23 cellular contexts compared by ENCODE assay signal in the genomic region with DNA sequence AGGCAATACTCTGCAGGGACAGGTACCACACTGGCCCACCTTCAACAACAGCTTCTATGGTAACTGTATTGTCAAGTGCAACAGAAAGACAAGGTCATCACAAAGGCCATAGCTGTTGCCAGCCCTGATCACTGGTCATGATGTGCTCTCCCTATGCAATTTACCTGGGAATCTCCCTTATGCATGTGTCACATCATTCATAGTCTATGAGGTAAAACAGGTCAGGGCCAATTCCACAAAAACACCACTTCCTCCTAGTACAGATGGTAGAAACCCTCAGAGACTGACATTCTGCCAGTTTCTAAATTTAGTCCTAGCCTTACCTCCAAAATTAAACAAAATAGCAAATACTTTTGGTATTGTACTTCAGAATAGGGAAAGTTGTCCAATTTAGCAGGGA.
DNase-seq lines count a peak whose midpoint lies in the region; ATAC-seq, FAIRE-seq and TF ChIP-seq lines count a peak whose summit lies in the region.
"Had no signal": no experiment of that assay in that cellular context is flagged by ENCODE, and none has a peak within 500 bp of the region (broad histone marks: within the 10 kb centered on the region; RNA-seq: fewer than 3 reads in every experiment).

No MANE protein-coding gene starts in this region.

- H3K4me3 ChIP-seq in bronchial epithelial cell (ENCODE audit: low read depth, low read length) = no peak overlapping the region
- no peak overlapping the region for H3K4me3 ChIP-seq in lower lobe of right lung
- H3K4me3 ChIP-seq: gastrocnemius medialis, SJCRH30, tibial nerve had no signal

- TF ChIP-seq CTCF in bronchial epithelial cell (IDR thresholded peaks at IDR 0.05; ENCODE audit: insufficient read depth, low read length, severe bottlenecking) (no peak), lower lobe of right lung (IDR thresholded peaks at IDR 0.05) (no peak)

- H3K36me3 ChIP-seq in bronchial epithelial cell (ENCODE audit: control insufficient read depth, insufficient read depth, low read length) (no peaks in the 10 kb centered on the region), lower lobe of right lung (no peaks in the 10 kb centered on the region)
- H3K36me3 ChIP-seq: brain microvascular endothelial cell, gastrocnemius medialis, SJCRH30, tibial nerve had no signal

- peaks cover 28% of the 10 kb centered on the region for H3K4me1 ChIP-seq in lower lobe of right lung

- DNase-seq in G401 (ENCODE audit: low spot score) (peak; percentile 94), M059J (ENCODE audit: low read depth) (peak; percentile 9), bronchial epithelial cell (ENCODE audit: low read depth) (peak; percentile 72), lower lobe of right lung (no peak), KBM-7 (no peak), NCI-H748 (lab: John Stamatoyannopoulos, UW; ENCODE audit: unreplicated experiment) (no peak)
- DNase-seq: activated CD4-positive, alpha-beta memory T cell treated with anti-CD3 and anti-CD28 coated beads, Interleukin-2, amount 10 ng/mL, durations not matched to agents 7 days and 5 days; activated T-cell treated with anti-CD3 and anti-CD28 coated beads, Interleukin-2, amount 50 U/mL, for 4 hours; brain microvascular endothelial cell; CD8-positive, alpha-beta T cell; gastrocnemius medialis; Karpas-422; left ventricle myocardium superior; NCI-H1417 treated with DMSO at 0.1 percent for 48 hours; NCI-H2171; occipital lobe; PC-3; right cardiac atrium; SJCRH30; T-helper 2 cell had no signal

- H3K27me3 ChIP-seq in bronchial epithelial cell (ENCODE audit: control insufficient read depth, insufficient read depth, low read length) = no peaks in the 10 kb centered on the region
- no peaks in the 10 kb centered on the region for H3K27me3 ChIP-seq in lower lobe of right lung (ENCODE audit: low read depth)
- H3K27me3 ChIP-seq: brain microvascular endothelial cell, gastrocnemius medialis, SJCRH30, tibial nerve had no signal

- ATAC-seq in lower lobe of right lung (peak; percentile 46 to 68), GM18907 (IDR thresholded peaks at IDR 0.05; ENCODE audit: unreplicated experiment) (no peak), HG02970 (IDR thresholded peaks at IDR 0.05; ENCODE audit: low FRiP score, unreplicated experiment) (no peak)
- ATAC-seq: activated T-cell treated with anti-CD3 and anti-CD28 coated beads, Interleukin-2, amount 50 U/mL, for 4 hours; CD8-positive, alpha-beta T cell; gastrocnemius medialis; left ventricle myocardium superior; PC-3; right cardiac atrium had no signal

- H3K9me3 ChIP-seq in lower lobe of right lung = no peaks in the 10 kb centered on the region
- H3K9me3 ChIP-seq: gastrocnemius medialis, tibial nerve had no signal

- FAIRE-seq in bronchial epithelial cell (lab: Jason Lieb, UNC) = no peak

- intact Hi-C loops in lower lobe of right lung (cut with DNase I) = no loop called here

- in situ Hi-C loops in G401 (cut with HindIII; ENCODE audit: low sequenced_read_pairs) = no loop called here
- in situ Hi-C loops in KBM-7 (cut with MboI; ENCODE audit: low pct_unique_long_range_greater_than_20kb, low sequenced_read_pairs) = no loop called here

- H3K27ac ChIP-seq in lower lobe of right lung = no peak overlapping the region
- H3K27ac ChIP-seq: brain microvascular endothelial cell, gastrocnemius medialis, SJCRH30, tibial nerve had no signal

Comparison
In these comparisons a context has a peak if more than half of its experiments do, and no peak if none do; other contexts are left out.
1. DNase-seq: peak in G401 (single experiment), M059J (single experiment) and bronchial epithelial cell (single experiment); none in lower lobe of right lung (single experiment), KBM-7 (single experiment) and NCI-H748 (single experiment).
2. ATAC-seq: peak in lower lobe of right lung (2 of 2); none in GM18907 (single experiment) and HG02970 (single experiment).